In genomic region chr17:7404737-7405412, GRCh38 we compare ENCODE assay signal across 9 cellular contexts. TPM values are rescaled to one million over a fixed set of nuclear protein-coding genes. Genes with fewer than 3 reads are reported as not detected.
DNase-seq lines count a peak whose midpoint lies in the region; ATAC-seq and TF ChIP-seq lines count a peak whose summit lies in the region.
"Had no signal": no experiment of that assay in that cellular context is flagged by ENCODE, and none has a peak within 500 bp of the region (broad histone marks: within the 10 kb centered on the region; RNA-seq: fewer than 3 reads in every experiment).

No MANE protein-coding gene starts in this region.

- TF ChIP-seq POLR2A in gastrocnemius medialis (IDR thresholded peaks at IDR 0.05) = peak; percentile 70 to 75

- H3K27ac ChIP-seq in BLaER1 (peak overlapping the region; percentile 75), gastrocnemius medialis (peak overlapping the region; percentile 92 to 97 (median 92))

- H3K4me1 ChIP-seq in BLaER1 (peaks cover 30% of the 10 kb centered on the region), gastrocnemius medialis (peaks cover 19 to 20% of the 10 kb centered on the region in 2 donors)

- peak overlapping the region; percentile 95 for H3K4me3 Mint-ChIP-seq in activated naive CD8-positive, alpha-beta T cell

- H3K4me1 Mint-ChIP-seq in activated naive CD8-positive, alpha-beta T cell (ENCODE audit: low read depth) = peaks cover 20% of the 10 kb centered on the region

- peaks cover 8% of the 10 kb centered on the region; the same call in 1 of the 2 replicates for H4K20me1 ChIP-seq in BLaER1

- H3K9me3 Mint-ChIP-seq in activated naive CD8-positive, alpha-beta T cell (ENCODE audit: low read depth) = no peaks in the 10 kb centered on the region

- H3K4me3 ChIP-seq in BLaER1 (peak overlapping the region; percentile 79), gastrocnemius medialis (peak overlapping the region; percentile 62 to 81 (median 70))

- intact Hi-C loops in left ventricle myocardium superior (cut with micrococcal nuclease) = no loop called here
- intact Hi-C loops in gastrocnemius medialis (cut with DNase I; ENCODE audit: low total_unique reads) = loop anchor here (1.0 to 10.0 kb wide), 4 partner anchors 30 to 280 kb away; partner anchors contain the start of genes POLR2A, SENP3, TMEM102 and TP53

- in situ Hi-C loops in gastrocnemius medialis (cut with MboI; ENCODE audit: low sequenced_read_pairs in 4 of 4) = no loop called here

- peak overlapping the region; percentile 86 for H3K9ac ChIP-seq in BLaER1

- no peaks in the 10 kb centered on the region for H3K9me3 ChIP-seq in BLaER1
- no peaks in the 10 kb centered on the region for H3K9me3 ChIP-seq in gastrocnemius medialis

- peaks cover 2% of the 10 kb centered on the region for H3K36me3 Mint-ChIP-seq in activated naive CD8-positive, alpha-beta T cell

- peak; percentile 7 for ATAC-seq in GM21717 (IDR thresholded peaks at IDR 0.05; ENCODE audit: unreplicated experiment)
- peak; percentile 57 for ATAC-seq in left ventricle myocardium superior
- ATAC-seq in gastrocnemius medialis = peak; percentile 36 to 46

- H3K4me2 ChIP-seq in BLaER1 = peak overlapping the region; percentile 98

- H3K27ac Mint-ChIP-seq in activated naive CD8-positive, alpha-beta T cell = no peak overlapping the region

- peak in 1 of 5 experiments; percentile 30 for TF ChIP-seq CTCF in gastrocnemius medialis (IDR thresholded peaks at IDR 0.05 in 4 of 5, conservative IDR thresholded peaks at IDR 0.05 in 1 of 5)

- DNase-seq in NCI-H82 (lab: John Stamatoyannopoulos, UW) = peak; percentile 81
- peak; percentile 85 for DNase-seq in left ventricle myocardium superior
- peak in 1 of 2 donors; percentile 27 for DNase-seq in gastrocnemius medialis
- no peak for DNase-seq in EL
- no peak for DNase-seq in GDM1 (lab: John Stamatoyannopoulos, UW)

- H3K27me3 ChIP-seq in BLaER1 (no peaks in the 10 kb centered on the region), gastrocnemius medialis (no peaks in the 10 kb centered on the region)

- peaks cover 17% of the 10 kb centered on the region for H3K36me3 ChIP-seq in BLaER1
- H3K36me3 ChIP-seq in gastrocnemius medialis = no peaks in the 10 kb centered on the region

- no peaks in the 10 kb centered on the region for H3K27me3 Mint-ChIP-seq in activated naive CD8-positive, alpha-beta T cell

RNA-seq across cellular contexts. Expression of gene TMEM256, which starts 1.0 kb away (rescaled TPM):
- total RNA-seq in left ventricle myocardium superior (53.5 TPM), gastrocnemius medialis (10 to 100 TPM; 28.9 to 65.6 (median 50.2) TPM)

RNA-seq across cellular contexts. Expression of gene NLGN2, which starts 2.8 kb away (rescaled TPM):
- total RNA-seq in left ventricle myocardium superior = 6.5 TPM
- total RNA-seq in gastrocnemius medialis = 1 to 10 TPM; 4.2 to 6.6 (median 4.4) TPM

RNA-seq across cellular contexts. Expression of gene PLSCR3, which starts 10.6 kb away (rescaled TPM):
- total RNA-seq in left ventricle myocardium superior = 16.1 TPM
- 10 to 100 TPM in 3 of 4 donors, 1 to 10 TPM in 1; 8.9 to 20.3 (median 14.4) TPM for total RNA-seq in gastrocnemius medialis

RNA-seq across cellular contexts. Expression of gene SPEM1, which starts 15.2 kb away (rescaled TPM):
- total RNA-seq in left ventricle myocardium superior (not detected), gastrocnemius medialis (not detected)
- total RNA-seq: HT1080 had no signal

RNA-seq across cellular contexts. Expression of gene SPEM2, which starts 20.5 kb away (rescaled TPM):
- total RNA-seq in left ventricle myocardium superior (not detected), gastrocnemius medialis (not detected)
- total RNA-seq: HT1080 had no signal

Comparison
In these comparisons a context has a peak if more than half of its experiments do, and no peak if none do; other contexts are left out.
1. ATAC-seq: peak in every context shown above with its lines; median percentile 57 in left ventricle myocardium superior; 41 in gastrocnemius medialis; 7 in GM21717.
2. DNase-seq: peak in NCI-H82 (single experiment) and left ventricle myocardium superior (single experiment); none in EL (single experiment) and GDM1 (single experiment).